In the genomic region with DNA sequence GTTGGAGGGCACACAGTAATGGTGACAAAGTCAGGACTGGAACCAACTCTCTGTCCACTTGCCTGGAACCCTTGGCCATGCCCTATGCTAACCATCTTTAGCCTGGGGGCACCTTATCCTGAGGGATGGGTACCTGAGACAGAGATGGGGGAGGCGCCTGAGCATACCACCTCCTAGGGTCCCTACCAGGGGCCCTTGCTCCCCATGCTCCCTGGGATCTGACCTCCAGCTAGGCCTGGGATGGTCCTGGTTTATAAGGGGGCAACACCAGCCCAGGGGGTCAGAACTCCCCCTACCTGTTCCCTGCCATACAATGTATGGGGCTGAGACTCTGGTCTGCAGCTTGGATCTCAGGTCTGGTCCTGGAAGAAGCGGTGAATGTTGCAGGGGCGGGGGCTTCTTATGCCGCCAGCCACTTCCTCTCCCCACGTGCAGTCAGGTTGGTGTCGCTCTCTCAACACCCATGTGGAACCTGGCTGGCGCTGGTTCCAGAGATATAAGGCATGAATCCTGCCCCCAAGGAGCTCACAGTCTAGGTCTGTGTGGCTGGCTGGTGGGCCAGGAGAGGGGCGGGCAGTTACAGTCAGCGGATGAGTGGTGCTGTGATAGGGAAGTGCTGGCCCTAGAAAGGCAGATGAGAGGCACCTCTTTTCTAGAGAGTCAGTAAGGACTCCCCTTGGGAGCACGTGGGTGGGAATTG, we compare ENCODE assay signal across 17 cellular contexts. TPM values are rescaled to one million over a fixed set of nuclear protein-coding genes. Genes with fewer than 3 reads are reported as not detected.
DNase-seq lines count a peak whose midpoint lies in the region; ATAC-seq and TF ChIP-seq lines count a peak whose summit lies in the region.
"Had no signal": no experiment of that assay in that cellular context is flagged by ENCODE, and none has a peak within 500 bp of the region (broad histone marks: within the 10 kb centered on the region; RNA-seq: fewer than 3 reads in every experiment).

No MANE protein-coding gene starts in this region.

- POLR2A ChIA-PET in Caco-2 (lab: Charles Lee), result no interaction called here

- H3K27ac Mint-ChIP-seq in Caco-2 (ENCODE audit: unreplicated experiment) (peak overlapping the region; percentile 76), chondrocyte (ENCODE audit: unreplicated experiment) (no peak overlapping the region), neural progenitor cell (peak overlapping the region; percentile 34)
- H3K27ac Mint-ChIP-seq: B cell; CD8-positive, alpha-beta T cell had no signal

- no peaks in the 10 kb centered on the region for H3K79me2 ChIP-seq in neural progenitor cell (ENCODE audit: low read depth)

- BruUV-seq in Caco-2 (replicated peaks; lab: Mats Ljungman, UMichigan), result no TSS peak

- H3K4me3 Mint-ChIP-seq in Caco-2 (ENCODE audit: unreplicated experiment) (no peak overlapping the region), chondrocyte (ENCODE audit: unreplicated experiment) (no peak overlapping the region), neural progenitor cell (no peak overlapping the region)
- H3K4me3 Mint-ChIP-seq: B cell; CD8-positive, alpha-beta T cell had no signal

- TF ChIP-seq CTCF in Caco-2 (IDR thresholded peaks at IDR 0.05; ENCODE audit: insufficient read depth in 1 of 2, low read depth in 1 of 2, low read length in 1 of 2, severe bottlenecking in 1 of 2, unreplicated experiment in 1 of 2) (no peak), chondrocyte (IDR thresholded peaks at IDR 0.05) (no peak), neural progenitor cell (IDR thresholded peaks at IDR 0.05) (no peak)

- H2AFZ ChIP-seq in neural progenitor cell (replicated peaks), result no peak overlapping the region

- intact Hi-C loops in Caco-2 (cut with micrococcal nuclease; ENCODE audit: unreplicated experiment), result no loop called here

- no peak overlapping the region for H3K9ac ChIP-seq in neural progenitor cell

- H3K4me3 ChIP-seq in Caco-2 (ENCODE audit: low read depth, low read length), result no peak overlapping the region
- no peak overlapping the region for H3K4me3 ChIP-seq in H7 (ENCODE audit: insufficient read depth, low read depth, low read length)
- no peak overlapping the region for H3K4me3 ChIP-seq in neural progenitor cell
- H3K4me3 ChIP-seq: SJSA1 had no signal

- H3K36me3 Mint-ChIP-seq in Caco-2 (ENCODE audit: insufficient read depth, unreplicated experiment) (peaks cover 6% of the 10 kb centered on the region), chondrocyte (ENCODE audit: low read depth) (no peaks in the 10 kb centered on the region), neural progenitor cell (no peaks in the 10 kb centered on the region)
- H3K36me3 Mint-ChIP-seq: CD8-positive, alpha-beta T cell had no signal

- H4K20me1 ChIP-seq in neural progenitor cell (ENCODE audit: low read depth), result no peaks in the 10 kb centered on the region

- no peak overlapping the region for H3K27ac ChIP-seq in neural progenitor cell
- H3K27ac ChIP-seq: SJSA1 had no signal

- H3K4me2 ChIP-seq in neural progenitor cell, result no peak overlapping the region

- H3K27me3 Mint-ChIP-seq in Caco-2 (ENCODE audit: insufficient read depth, unreplicated experiment) (no peaks in the 10 kb centered on the region), chondrocyte (ENCODE audit: low read depth) (peaks cover 7% of the 10 kb centered on the region), neural progenitor cell (ENCODE audit: insufficient read depth, low read depth) (peaks cover 13% of the 10 kb centered on the region)
- H3K27me3 Mint-ChIP-seq: B cell had no signal

- H3K27me3 ChIP-seq in Caco-2 (replicated peaks; ENCODE audit: control insufficient read depth, insufficient read depth, low read length) (no peaks in the 10 kb centered on the region), H7 (ENCODE audit: control insufficient read depth, insufficient read depth, low read length) (no peaks in the 10 kb centered on the region), neural progenitor cell (no peaks in the 10 kb centered on the region)
- H3K27me3 ChIP-seq: SJSA1 had no signal

- CTCF ChIA-PET in Caco-2 (lab: Charles Lee), result interaction anchor here (0.7 kb wide), 1 partner anchor 24 kb away, joined by 3 read pairs; no protein-coding TSS in a partner anchor

- ATAC-seq in esophagus mucosa (no peak), GM18909 (IDR thresholded peaks at IDR 0.05; ENCODE audit: poor library complexity, unreplicated experiment) (no peak)
- ATAC-seq: CD8-positive, alpha-beta T cell; HepG2 had no signal

- peaks cover 9% of the 10 kb centered on the region for H3K4me1 Mint-ChIP-seq in Caco-2 (ENCODE audit: low read depth, unreplicated experiment)
- peaks cover 18% of the 10 kb centered on the region for H3K4me1 Mint-ChIP-seq in chondrocyte (ENCODE audit: low read depth)
- peaks cover 26% of the 10 kb centered on the region for H3K4me1 Mint-ChIP-seq in neural progenitor cell
- H3K4me1 Mint-ChIP-seq: B cell had no signal

- H3K9me3 Mint-ChIP-seq in Caco-2 (ENCODE audit: unreplicated experiment) (no peaks in the 10 kb centered on the region), chondrocyte (ENCODE audit: low read depth) (no peaks in the 10 kb centered on the region), neural progenitor cell (peaks cover 5% of the 10 kb centered on the region)

- H3K9me3 ChIP-seq in Caco-2 (no peaks in the 10 kb centered on the region), neural progenitor cell (ENCODE audit: low read depth) (no peaks in the 10 kb centered on the region)
- H3K9me3 ChIP-seq: SJSA1 had no signal

- H3K4me1 ChIP-seq in Caco-2 (peaks cover 16% of the 10 kb centered on the region), neural progenitor cell (peaks cover 9% of the 10 kb centered on the region)

- H3F3A ChIP-seq in neural progenitor cell (ENCODE audit: low read depth), result no peaks in the 10 kb centered on the region

- no peaks in the 10 kb centered on the region for H3K36me3 ChIP-seq in Caco-2 (ENCODE audit: control insufficient read depth, insufficient read depth, low read length)
- H3K36me3 ChIP-seq in H7 (replicated peaks; ENCODE audit: control insufficient read depth, insufficient read depth, low read length), result no peaks in the 10 kb centered on the region
- no peaks in the 10 kb centered on the region for H3K36me3 ChIP-seq in neural progenitor cell
- H3K36me3 ChIP-seq: SJSA1 had no signal

- no peak for DNase-seq in Caco-2
- DNase-seq in H7, result peak; percentile 14
- DNase-seq in chondrocyte (ENCODE audit: low spot score), result peak; percentile 67
- DNase-seq in neural progenitor cell (ENCODE audit: low spot score), result no peak
- no peak for DNase-seq in stimulated activated CD4-positive, alpha-beta T cell treated with anti-CD3 and anti-CD28 coated beads, Interleukin-12 subunit alpha, Interleukin-12 subunit beta, amount 100 ng/mL, for 4 hours
- DNase-seq: ACHN; CD8-positive, alpha-beta T cell; Karpas-422; NCI-H1417 treated with DMSO at 0.1 percent for 48 hours; NCI-H2029; NCI-H2171 treated with DMSO at 0.1 percent for 48 hours had no signal

RNA-seq across cellular contexts. Expression of gene TOGARAM2, which starts 3.8 kb away (rescaled TPM):
- 0.61 and 1.3 TPM in 2 replicates for total RNA-seq in Caco-2 (2022)
- total RNA-seq in H7 (2014; rRNA removed; shearing (Covaris generic)), result 0.18 and 0.21 TPM in 2 replicates
- total RNA-seq in chondrocyte, result 0.07 to 0.72 TPM (median 0.49 TPM) in 3 replicates
- 0.04 and 0.62 TPM in 2 replicates for total RNA-seq in neural progenitor cell (ENCODE audit: low replicate concordance)
- total RNA-seq in esophagus mucosa, result 0.16 TPM
- total RNA-seq: NCI-H460 had no signal

Comparison
In these comparisons a context has a peak if more than half of its experiments do, and no peak if none do; other contexts are left out.
1. DNase-seq: peak in H7 (single experiment) and chondrocyte (single experiment); none in Caco-2 (0 of 2), neural progenitor cell (single experiment) and stimulated activated CD4-positive, alpha-beta T cell treated with anti-CD3 and anti-CD28 coated beads, Interleukin-12 subunit alpha, Interleukin-12 subunit beta, amount 100 ng/mL, for 4 hours (single experiment).